Comparison of ENCODE assay signal across 20 cellular contexts in the genomic region with DNA sequence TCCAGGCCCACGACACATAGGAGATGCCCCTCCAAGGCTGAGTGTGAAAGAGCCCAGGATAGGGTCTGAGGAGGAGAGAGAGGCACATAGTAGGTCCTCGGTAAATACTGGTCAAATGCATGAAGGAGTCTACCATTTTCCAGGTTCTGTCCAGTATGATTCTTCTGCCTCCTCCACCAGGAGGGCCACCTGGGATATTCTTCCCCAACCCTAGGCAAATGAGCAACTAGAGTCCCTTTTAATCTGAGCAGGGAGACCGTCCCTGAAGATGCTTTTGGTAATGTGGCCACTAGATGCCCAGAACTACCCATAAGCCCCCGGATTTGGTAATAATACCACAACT. TPM values are rescaled to one million over a fixed set of nuclear protein-coding genes. Genes with fewer than 3 reads are reported as not detected.
A peak's percentile ranks its signal among the peaks of the same experiment; 100 is the strongest.
DNase-seq lines count a peak whose midpoint lies in the region; ATAC-seq and TF ChIP-seq lines count a peak whose summit lies in the region.
"Had no signal": no experiment of that assay in that cellular context is flagged by ENCODE, and none has a peak within 500 bp of the region (broad histone marks: within the 10 kb centered on the region; RNA-seq: fewer than 3 reads in every experiment).

No MANE protein-coding gene starts in this region.

- peaks cover 4% of the 10 kb centered on the region in 2 experiments; a peak in 3 of 5 replicates for H3K9me3 Mint-ChIP-seq in H9
- H3K9me3 Mint-ChIP-seq: activated CD4-positive, alpha-beta memory T cell treated with anti-CD3 and anti-CD28 coated beads, Interleukin-2, amount 10 ng/mL, durations not matched to agents 7 days and 5 days; natural killer cell; stimulated activated naive CD8-positive, alpha-beta T cell treated with anti-CD3 and anti-CD28 coated beads, Interleukin-15, amount 100 ng/mL, for 72 hours; T-helper 2 cell treated with Interferon-gamma antibody and Interleukin-4, amounts not matched to agents 5 μg/mL and 100 μg/mL, for 36 hours; WTC11 had no signal

- peaks cover 0 to 3% (median 2%) of the 10 kb centered on the region in 3 experiments; a peak in 2 of 7 replicates for H3K36me3 Mint-ChIP-seq in H9 (ENCODE audit: insufficient read depth in 1 of 3, low read depth in 3 of 3)
- H3K36me3 Mint-ChIP-seq: natural killer cell had no signal

- H3K27me3 ChIP-seq in BLaER1 (peaks cover 98% of the 10 kb centered on the region), Panc1 (ENCODE audit: control insufficient read depth, insufficient read depth, low read length) (no peaks in the 10 kb centered on the region), left lung (peaks cover 6 to 100% of the 10 kb centered on the region in 2 donors), stomach (peaks cover 0 to 81% (median 14%) of the 10 kb centered on the region in 3 donors), H9 (ENCODE audit: insufficient read depth, low read length) (no peaks in the 10 kb centered on the region; the same call in 1 of the 2 replicates)
- H3K27me3 ChIP-seq: foreskin keratinocyte had no signal

- H2BK20ac ChIP-seq in H9 (ENCODE audit: low read depth, low read length, poor library complexity, severe bottlenecking), result no peak overlapping the region

- TF ChIP-seq POLR2A in stomach (IDR thresholded peaks at IDR 0.05), result no peak

- H2BK5ac ChIP-seq in H9 (ENCODE audit: insufficient read length, low read length), result no peak overlapping the region

- H4K20me1 ChIP-seq in BLaER1 (peaks cover 98% of the 10 kb centered on the region), H9 (ENCODE audit: control insufficient read depth, insufficient read depth, insufficient read length) (peaks cover 4% of the 10 kb centered on the region)

- no peak overlapping the region for H2AFZ ChIP-seq in H9 (ENCODE audit: low read length)
- H2AFZ ChIP-seq: PC-9 had no signal

- H4K8ac ChIP-seq in H9 (replicated peaks; ENCODE audit: insufficient read length, low read depth, low read length), result no peak overlapping the region

- H3K36me3 ChIP-seq in BLaER1 (no peaks in the 10 kb centered on the region), Panc1 (ENCODE audit: control insufficient read depth, insufficient read depth, low read length) (0 out of 2 replicates have a peak, but pooled peaks cover 2% of the 10 kb centered on the region), left lung (no peaks in the 10 kb centered on the region), stomach (peaks cover 0 to 4% (median 0%) of the 10 kb centered on the region in 4 donors)
- H3K36me3 ChIP-seq: spleen had no signal

- no peak overlapping the region for H2AK5ac ChIP-seq in H9 (ENCODE audit: insufficient read length, low read length)

- CTCF ChIA-PET in Panc1 (lab: Charles Lee), result no interaction called here

- ATAC-seq in Panc1, result no peak
- ATAC-seq in left lung, result no peak
- no peak for ATAC-seq in omental fat pad (ENCODE audit: low FRiP score)
- ATAC-seq: foreskin keratinocyte, WTC11 had no signal

- POLR2A ChIA-PET in Panc1 (lab: Charles Lee), result no interaction called here

- no TSS peak for BruUV-seq in Panc1 (replicated peaks; lab: Mats Ljungman, UMichigan)

- H3K56ac ChIP-seq in H9 (ENCODE audit: insufficient read length, low read depth, low read length), result no peak overlapping the region

- H3K4me2 ChIP-seq in BLaER1 (peak overlapping the region; percentile 82), H9 (ENCODE audit: insufficient read depth, insufficient read length, low read length) (no peak overlapping the region)
- H3K4me2 ChIP-seq: PC-9 had no signal

- intact Hi-C loops in Panc1 (cut with micrococcal nuclease; ENCODE audit: unreplicated experiment) (no loop called here), left lung (cut with DNase I) (no loop called here), stomach (cut with DNase I; ENCODE audit: low total_unique reads) (loop anchor here (5.0 kb wide), 1 partner anchor 74 kb away; no protein-coding TSS in a partner anchor)

- WGBS in stomach, 5 donors, result 71 to 85% (median 80%) methylated on average over 4 of the region's 4 CpGs
- WGBS in H9 (ENCODE audit: extremely low coverage, insufficient read length, low lambda C conversion rate), result no CpG with 5 or more reads among the region's 4 CpGs

- H3K27ac ChIP-seq in BLaER1 (no peak overlapping the region), Panc1 (ENCODE audit: low read length) (peak overlapping the region; percentile 89), left lung (peak overlapping the region; percentile 2 to 39), stomach (peak overlapping the region; percentile 37 to 86 (median 70)), H9 (ENCODE audit: insufficient read length, low read depth, low read length) (no peak overlapping the region)
- H3K27ac ChIP-seq: epithelial cell of prostate, foreskin keratinocyte, PC-9 had no signal

- H3K79me2 ChIP-seq in H9 (ENCODE audit: insufficient read depth, low read length), result no peaks in the 10 kb centered on the region

- DNase-seq in Panc1 (ENCODE audit: low read depth, low spot score) (no peak), left lung (no peak), stomach (no peak), amniotic stem cell (lab: John Stamatoyannopoulos, UW) (no peak), omental fat pad (ENCODE audit: low spot score) (no peak), H9 (no peak)
- DNase-seq: activated CD4-positive, alpha-beta memory T cell treated with anti-CD3 and anti-CD28 coated beads, Interleukin-2, amount 10 ng/mL, durations not matched to agents 7 days and 5 days; activated naive CD4-positive, alpha-beta T cell; foreskin keratinocyte; Karpas-422; natural killer cell; NCI-H187 treated with DMSO at 0.1 percent for 48 hours; NCI-H2227 treated with DMSO at 0.1 percent for 48 hours; PC-9; spleen had no signal

- TF ChIP-seq CTCF in Panc1 (IDR thresholded peaks at IDR 0.05) (no peak), left lung (IDR thresholded peaks at IDR 0.05) (no peak), stomach (IDR thresholded peaks at IDR 0.05) (no peak), omental fat pad (IDR thresholded peaks at IDR 0.05) (no peak), H9 (conservative IDR thresholded peaks at IDR 0.05) (no peak)

- peaks cover 71% of the 10 kb centered on the region for H3K27me3 Mint-ChIP-seq in H9 (ENCODE audit: low read depth)

- peaks cover 7% of the 10 kb centered on the region for H3K23me2 ChIP-seq in H9 (ENCODE audit: insufficient read length, low read depth, low read length, poor library complexity, severe bottlenecking)

- H3K4me1 ChIP-seq in BLaER1 (peaks cover 68% of the 10 kb centered on the region), Panc1 (ENCODE audit: control insufficient read depth, insufficient read depth, low read length) (peaks cover 65% of the 10 kb centered on the region), left lung (peaks cover 31 to 98% of the 10 kb centered on the region in 2 donors), stomach (peaks cover 87 to 99% (median 93%) of the 10 kb centered on the region in 4 donors), H9 (ENCODE audit: insufficient read depth, low read length) (no peaks in the 10 kb centered on the region)

- H3K9me3 ChIP-seq in BLaER1, result no peaks in the 10 kb centered on the region
- no peaks in the 10 kb centered on the region for H3K9me3 ChIP-seq in Panc1 (ENCODE audit: control insufficient read depth, insufficient read depth, low read depth, low read length)
- H3K9me3 ChIP-seq in left lung, result no peaks in the 10 kb centered on the region
- no peaks in the 10 kb centered on the region for H3K9me3 ChIP-seq in stomach
- no peaks in the 10 kb centered on the region for H3K9me3 ChIP-seq in H9 (ENCODE audit: control insufficient read depth, low read depth, low read length)
- H3K9me3 ChIP-seq: spleen had no signal

- H2BK120ac ChIP-seq in H9 (ENCODE audit: low read depth, low read length, poor library complexity, severe bottlenecking), result no peak overlapping the region

- H3K79me1 ChIP-seq in H9 (ENCODE audit: insufficient read depth, low read depth, low read length, poor library complexity, severe bottlenecking), result no peaks in the 10 kb centered on the region

- peaks cover 52 to 63% of the 10 kb centered on the region in 2 experiments for H3K4me1 Mint-ChIP-seq in H9

- 0 out of 7 replicates have a peak overlapping the region, but pooled peaks of 1 of the 3 experiments have one; percentile 11 for H3K27ac Mint-ChIP-seq in H9
- H3K27ac Mint-ChIP-seq: activated CD4-positive, alpha-beta memory T cell treated with anti-CD3 and anti-CD28 coated beads, Interleukin-2, amount 10 ng/mL, durations not matched to agents 7 days and 5 days; stimulated activated naive CD8-positive, alpha-beta T cell treated with anti-CD3 and anti-CD28 coated beads, Interleukin-15, amount 100 ng/mL, for 72 hours; T-helper 2 cell treated with Interferon-gamma antibody and Interleukin-4, amounts not matched to agents 5 μg/mL and 100 μg/mL, for 36 hours; WTC11 had no signal

- H3K23ac ChIP-seq in H9 (ENCODE audit: insufficient read length, low read depth, low read length), result no peak overlapping the region

- H2BK12ac ChIP-seq in H9 (ENCODE audit: insufficient read length, low read depth, low read length), result no peak overlapping the region

- no peak overlapping the region for H3K4me3 Mint-ChIP-seq in H9
- H3K4me3 Mint-ChIP-seq: activated CD4-positive, alpha-beta memory T cell treated with anti-CD3 and anti-CD28 coated beads, Interleukin-2, amount 10 ng/mL, durations not matched to agents 7 days and 5 days; T-helper 2 cell treated with Interferon-gamma antibody and Interleukin-4, amounts not matched to agents 5 μg/mL and 100 μg/mL, for 36 hours; WTC11 had no signal

- no peak overlapping the region for H4K5ac ChIP-seq in H9 (ENCODE audit: insufficient read length, low read depth, low read length)

- TF ChIP-seq EP300 in stomach (IDR thresholded peaks at IDR 0.05), result no peak

- H4K91ac ChIP-seq in H9 (ENCODE audit: insufficient read length, low read depth, low read length), result no peak overlapping the region

- no peak overlapping the region for H2BK15ac ChIP-seq in H9 (ENCODE audit: low read depth, low read length)

- in situ Hi-C loops in Panc1 (cut with HindIII; ENCODE audit: low pct_unique_long_range_greater_than_20kb, low sequenced_read_pairs), result no loop called here

- H3K4me3 ChIP-seq in BLaER1 (no peak overlapping the region), Panc1 (ENCODE audit: low read depth in 2 of 2, low read length in 2 of 2) (peak overlapping the region in 1 of 2 experiments; percentile 26; a peak in 2 of 4 replicates), left lung (no peak overlapping the region), stomach (no peak overlapping the region)
- H3K4me3 ChIP-seq: PC-9, spleen had no signal

- no peak overlapping the region for H3K4ac ChIP-seq in H9 (ENCODE audit: low read depth, low read length)

- H3T11ph ChIP-seq in H9 (ENCODE audit: low read length), result no peak overlapping the region

- no peak overlapping the region for H3K18ac ChIP-seq in H9 (ENCODE audit: insufficient read length, low read depth, low read length)

- no peak overlapping the region for H3K9ac ChIP-seq in BLaER1
- no peak overlapping the region for H3K9ac ChIP-seq in H9 (ENCODE audit: extremely low read depth, insufficient read length, low read length)

- H3K14ac ChIP-seq in H9 (ENCODE audit: insufficient read depth, low read length), result no peak overlapping the region

RNA-seq across cellular contexts. Expression of a gene that starts 6.7 kb away (rescaled TPM):
- total RNA-seq in Panc1 (2021; ENCODE audit: unreplicated experiment) (78.0 TPM), left lung (10 to 100 TPM; 21.9 to 28.2 TPM), stomach (10 to 100 TPM in 2 of 5 donors, 1 to 10 TPM in 3; 1.2 to 58.5 (median 9.5) TPM), omental fat pad (10 to 100 TPM; 11.6 to 33.1 (median 14.6) TPM), H9 (2021) (6.1 and 7.1 TPM in 2 replicates)
- 109 TPM for polyA plus RNA-seq in Panc1 (2012; ENCODE audit: insufficient read length)
- 1 to 10 TPM; 3.6 to 4.1 (median 3.6) TPM for polyA plus RNA-seq in stomach

Comparison
In these comparisons a context has a peak if more than half of its experiments do, and no peak if none do; other contexts are left out.
1. H3K27ac ChIP-seq: peak in Panc1 (single experiment), left lung (2 of 2) and stomach (5 of 5); none in BLaER1 (single experiment) and H9 (single experiment).